ENCODE assay signal across 25 cellular contexts in the genomic region with DNA sequence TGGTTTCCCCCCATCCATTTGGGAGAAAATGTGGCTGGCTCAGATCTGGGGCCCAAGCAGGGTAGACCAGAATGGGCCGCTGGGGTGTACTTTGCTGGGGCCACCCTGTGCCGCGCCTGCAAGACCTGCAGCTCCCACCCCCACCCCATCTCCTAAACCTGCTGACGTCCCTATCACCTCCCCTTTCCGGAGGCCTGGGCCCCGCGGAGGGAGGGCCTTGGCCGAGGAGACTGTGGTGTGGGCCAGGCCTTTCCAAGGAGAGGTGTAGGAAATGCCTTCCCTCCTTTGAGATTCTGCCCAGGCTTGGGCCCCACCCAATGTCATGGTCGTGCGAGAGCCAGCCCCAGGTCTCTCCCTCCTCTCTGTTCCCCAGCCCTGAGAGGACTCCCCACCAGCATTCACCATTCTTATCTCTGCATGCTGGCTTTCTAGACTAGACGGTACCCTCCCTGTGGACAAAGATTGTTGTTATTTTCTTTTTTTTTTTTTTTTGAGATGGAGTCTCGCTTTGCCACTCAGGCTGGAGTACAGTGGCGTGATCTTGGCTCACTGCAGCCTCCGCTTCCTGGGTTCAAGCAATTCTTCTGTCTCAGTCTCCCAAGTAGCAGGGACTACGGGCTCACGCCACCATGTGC. TPM values are rescaled to one million over a fixed set of nuclear protein-coding genes. Genes with fewer than 3 reads are reported as not detected.
DNase-seq lines count a peak whose midpoint lies in the region; ATAC-seq and TF ChIP-seq lines count a peak whose summit lies in the region.
"Had no signal": no experiment of that assay in that cellular context is flagged by ENCODE, and none has a peak within 500 bp of the region (broad histone marks: within the 10 kb centered on the region; RNA-seq: fewer than 3 reads in every experiment).

No MANE protein-coding gene starts in this region.

- H3K36me3 ChIP-seq in stomach: no peaks in the 10 kb centered on the region
- H3K36me3 ChIP-seq: HAP-1, transverse colon had no signal

- peak; percentile 43 for DNase-seq in NCI-H2227 (lab: John Stamatoyannopoulos, UW; ENCODE audit: unreplicated experiment)
- DNase-seq in NCI-H2227 treated with DMSO at 0.1 percent for 48 hours (lab: John Stamatoyannopoulos, UW): no peak
- peak; percentile 34 for DNase-seq in choroid plexus epithelial cell (ENCODE audit: low read depth)
- peak; percentile 61 for DNase-seq in left kidney (ENCODE audit: low read depth, low spot score)
- peak; percentile 34 for DNase-seq in stomach
- no peak for DNase-seq in 8988T
- DNase-seq in stimulated activated naive CD8-positive, alpha-beta T cell treated with anti-CD3 and anti-CD28 coated beads, Interleukin-15, Interleukin-2, amounts not matched to agents 100 U/mL and 50 U/mL, for 24 hours: no peak
- DNase-seq: activated CD4-positive, alpha-beta T cell treated with anti-CD3 and anti-CD28 coated beads for 36 hours; activated naive CD8-positive, alpha-beta T cell treated with anti-CD3 and anti-CD28 coated beads, Interleukin-2, amount 10 ng/mL, durations not matched to agents 7 days and 5 days; AML-193; body of pancreas; cortex of kidney; islet precursor cell; naive thymus-derived CD4-positive, alpha-beta T cell; NCI-H1436; NCI-H526 treated with DMSO at 0.1 percent for 48 hours; T1000; transverse colon had no signal

- H3K27ac ChIP-seq in stomach: peak overlapping the region in 1 of 5 donors; percentile 1
- H3K27ac ChIP-seq: 22Rv1, body of pancreas, transverse colon had no signal

- 42 to 71% (median 56%) methylated on average over 11 to 16 of the region's 16 CpGs for WGBS in stomach, 5 donors

- no peaks in the 10 kb centered on the region for H3K9me3 ChIP-seq in stomach
- H3K9me3 ChIP-seq: body of pancreas, HAP-1, transverse colon had no signal

- peaks cover 7 to 36% (median 19%) of the 10 kb centered on the region in 4 donors for H3K4me1 ChIP-seq in stomach

- peaks cover 0 to 37% (median 8%) of the 10 kb centered on the region in 3 donors for H3K27me3 ChIP-seq in stomach
- H3K27me3 ChIP-seq: body of pancreas had no signal

- ATAC-seq in GM19324 (IDR thresholded peaks at IDR 0.05; ENCODE audit: low FRiP score, unreplicated experiment): no peak
- no peak for ATAC-seq in stimulated activated naive CD8-positive, alpha-beta T cell treated with anti-CD3 and anti-CD28 coated beads, Interleukin-15, Interleukin-2, amounts not matched to agents 100 U/mL and 50 U/mL, for 24 hours
- ATAC-seq: activated CD4-positive, alpha-beta T cell treated with anti-CD3 and anti-CD28 coated beads for 36 hours; body of pancreas; naive thymus-derived CD4-positive, alpha-beta T cell; stimulated activated memory B cell treated with anti-CD40 and anti-IgM and Interleukin-4, amounts not matched to agents 10 μg/mL and 1 μg/mL and 100 μg/mL, for 72 hours had no signal

- intact Hi-C loops in stomach (cut with DNase I; ENCODE audit: low total_unique reads): loop anchor here (5.0 kb wide), 1 partner anchor 39 kb away; no protein-coding TSS in a partner anchor

- TF ChIP-seq EP300 in stomach (IDR thresholded peaks at IDR 0.05): no peak

- H3K4me3 ChIP-seq in choroid plexus epithelial cell (ENCODE audit: low read depth, low read length) (no peak overlapping the region), stomach (no peak overlapping the region)
- H3K4me3 ChIP-seq: body of pancreas, HAP-1, transverse colon had no signal

- TF ChIP-seq CTCF in choroid plexus epithelial cell (conservative IDR thresholded peaks at IDR 0.05; ENCODE audit: low read depth, low read length) (no peak), stomach (IDR thresholded peaks at IDR 0.05) (no peak)

- TF ChIP-seq POLR2A in stomach (IDR thresholded peaks at IDR 0.05): no peak

RNA-seq across cellular contexts. Expression of gene WFIKKN2, which starts 3.8 kb away (rescaled TPM):
- under 1 TPM in 1 of 5 donors, not detected in 4; 0.37 TPM for total RNA-seq in stomach
- polyA plus RNA-seq in stomach: under 1 TPM; 0.05 to 0.46 (median 0.06) TPM
- total RNA-seq: activated CD4-positive, alpha-beta T cell treated with anti-CD3 and anti-CD28 coated beads for 36 hours; activated naive CD8-positive, alpha-beta T cell treated with anti-CD3 and anti-CD28 coated beads, Interleukin-2, amount 10 ng/mL, durations not matched to agents 7 days and 5 days; activated T-helper 1 cell treated with anti-CD3 and anti-CD28 coated beads, Interleukin-12 subunit alpha, Interleukin-12 subunit beta, Interleukin-2, Interleukin-4 antibody, amounts not matched to agents 30 ng/mL and 10 ng/mL and 1 ng/mL, durations not matched to agents 14 hours and 24 hours and 36 hours; CD8-positive, alpha-beta memory T cell; M059J; naive thymus-derived CD4-positive, alpha-beta T cell; transverse colon had no signal
- polyA plus RNA-seq: CD8-positive, alpha-beta memory T cell; naive thymus-derived CD4-positive, alpha-beta T cell had no signal

RNA-seq across cellular contexts. Expression of gene TOB1, which starts 34.6 kb away (rescaled TPM):
- total RNA-seq in stomach: 100 to 1,000 TPM in 3 of 5 donors, 10 to 100 TPM in 2; 69.4 to 346 (median 100) TPM
- polyA plus RNA-seq in stomach: 10 to 100 TPM; 30.1 to 40.0 (median 39.9) TPM

Comparison
In these comparisons a context has a peak if more than half of its experiments do, and no peak if none do; other contexts are left out.
1. DNase-seq: peak in NCI-H2227 (single experiment), choroid plexus epithelial cell (single experiment), left kidney (single experiment) and stomach (single experiment); none in NCI-H2227 treated with DMSO at 0.1 percent for 48 hours (single experiment), 8988T (single experiment) and stimulated activated naive CD8-positive, alpha-beta T cell treated with anti-CD3 and anti-CD28 coated beads, Interleukin-15, Interleukin-2, amounts not matched to agents 100 U/mL and 50 U/mL, for 24 hours (single experiment).